Comparison of ENCODE assay signal across 17 cellular contexts in genomic region chr3:154952538-154952937, GRCh38.
DNase-seq lines count a peak whose midpoint lies in the region; ATAC-seq and TF ChIP-seq lines count a peak whose summit lies in the region.
"Had no signal": no experiment of that assay in that cellular context is flagged by ENCODE, and none has a peak within 500 bp of the region (broad histone marks: within the 10 kb centered on the region; RNA-seq: fewer than 3 reads in every experiment).

No MANE protein-coding gene starts in this region.

- H3K36me3 ChIP-seq in GM23338 (ENCODE audit: insufficient read depth) (no peaks in the 10 kb centered on the region; the same call in 1 of the 2 replicates), SK-N-SH (replicated peaks in 1 of 2; ENCODE audit: control insufficient read depth in 1 of 2, insufficient read depth in 2 of 2, low read length in 1 of 2) (no peaks in the 10 kb centered on the region), neural progenitor cell (no peaks in the 10 kb centered on the region)
- H3K36me3 ChIP-seq: BLaER1 had no signal

- H3K27me3 Mint-ChIP-seq in GM23338 (ENCODE audit: insufficient read depth, low read depth, poor library complexity) (no peaks in the 10 kb centered on the region), neural progenitor cell (ENCODE audit: insufficient read depth, low read depth) (peaks cover 2% of the 10 kb centered on the region)
- H3K27me3 Mint-ChIP-seq: B cell; CD4-positive, CD25-positive, alpha-beta regulatory T cell had no signal

- ATAC-seq in GM23338 = no peak
- ATAC-seq: CD8-positive, alpha-beta T cell had no signal

- no peaks in the 10 kb centered on the region for H3K9me2 ChIP-seq in GM23338 (ENCODE audit: insufficient read depth)
- H3K9me2 ChIP-seq in SK-N-SH = no peaks in the 10 kb centered on the region

- H3K9me3 ChIP-seq in SK-N-SH (peaks cover 6% of the 10 kb centered on the region; the same call in 1 of the 2 replicates), neural progenitor cell (ENCODE audit: low read depth) (no peaks in the 10 kb centered on the region)
- H3K9me3 ChIP-seq: BLaER1, Caco-2 had no signal

- H3K9me3 Mint-ChIP-seq in GM23338 (peaks cover 17% of the 10 kb centered on the region), neural progenitor cell (peaks cover 12% of the 10 kb centered on the region)
- H3K9me3 Mint-ChIP-seq: CD8-positive, alpha-beta T cell had no signal

- peak in 1 of 2 experiments; percentile 8; a peak in 1 of 4 replicates for TF ChIP-seq EP300 in SK-N-SH (IDR thresholded peaks at IDR 0.05; ENCODE audit: borderline replicate concordance in 1 of 2, low read depth in 1 of 2, low read length in 1 of 2)

- H3K36me3 Mint-ChIP-seq in GM23338 (ENCODE audit: low read depth) = no peaks in the 10 kb centered on the region
- no peaks in the 10 kb centered on the region for H3K36me3 Mint-ChIP-seq in neural progenitor cell
- H3K36me3 Mint-ChIP-seq: CD4-positive, CD25-positive, alpha-beta regulatory T cell; CD8-positive, alpha-beta T cell had no signal

- H3K4me3 ChIP-seq in GM23338 (no peak overlapping the region), SK-N-SH (ENCODE audit: low read depth in 2 of 2, low read length in 1 of 2) (no peak overlapping the region), neural progenitor cell (no peak overlapping the region)
- H3K4me3 ChIP-seq: BLaER1 had no signal

- H3K27ac ChIP-seq in GM23338 (ENCODE audit: low read depth) (no peak overlapping the region), SK-N-SH (ENCODE audit: low read depth in 2 of 2, low read length in 1 of 2) (no peak overlapping the region), neural progenitor cell (no peak overlapping the region)
- H3K27ac ChIP-seq: 22Rv1, BLaER1, C4-2B had no signal

- H3K4me2 ChIP-seq in GM23338 (no peak overlapping the region), SK-N-SH (no peak overlapping the region), neural progenitor cell (no peak overlapping the region)
- H3K4me2 ChIP-seq: BLaER1 had no signal

- no peaks in the 10 kb centered on the region for H3K4me1 Mint-ChIP-seq in GM23338
- H3K4me1 Mint-ChIP-seq in neural progenitor cell = no peaks in the 10 kb centered on the region
- H3K4me1 Mint-ChIP-seq: B cell; CD4-positive, CD25-positive, alpha-beta regulatory T cell had no signal

- H3K4me3 Mint-ChIP-seq in GM23338 (no peak overlapping the region), neural progenitor cell (no peak overlapping the region)
- H3K4me3 Mint-ChIP-seq: B cell; CD4-positive, CD25-positive, alpha-beta regulatory T cell; CD8-positive, alpha-beta T cell had no signal

- TF ChIP-seq RAD21 in SK-N-SH (IDR thresholded peaks at IDR 0.05; ENCODE audit: low read length) = no peak

- H3K27me3 ChIP-seq in GM23338 (ENCODE audit: insufficient read depth) (no peaks in the 10 kb centered on the region), SK-N-SH (ENCODE audit: insufficient read depth) (no peaks in the 10 kb centered on the region), neural progenitor cell (no peaks in the 10 kb centered on the region)
- H3K27me3 ChIP-seq: BLaER1 had no signal

- CTCF ChIA-PET in SK-N-SH (lab: Yijun Ruan, JAX) = interaction anchor here (1.0 kb wide), 1 partner anchor 9 kb away, joined by 3 read pairs; no protein-coding TSS in a partner anchor

- H3K79me2 ChIP-seq in GM23338 (replicated peaks; ENCODE audit: insufficient read depth) (no peaks in the 10 kb centered on the region), SK-N-SH (ENCODE audit: insufficient read depth) (no peaks in the 10 kb centered on the region), neural progenitor cell (ENCODE audit: low read depth) (no peaks in the 10 kb centered on the region)

- H3K9ac ChIP-seq in SK-N-SH (no peak overlapping the region), neural progenitor cell (no peak overlapping the region)
- H3K9ac ChIP-seq: BLaER1 had no signal

- H3K4me1 ChIP-seq in GM23338 (ENCODE audit: insufficient read depth) = no peaks in the 10 kb centered on the region
- no peaks in the 10 kb centered on the region for H3K4me1 ChIP-seq in SK-N-SH (ENCODE audit: control insufficient read depth in 1 of 2, insufficient read depth in 2 of 2, low read depth in 1 of 2, low read length in 1 of 2)
- H3K4me1 ChIP-seq in neural progenitor cell = no peaks in the 10 kb centered on the region
- H3K4me1 ChIP-seq: BLaER1, Caco-2 had no signal

- DNase-seq in GM23338 (ENCODE audit: low spot score) (peak; percentile 6), SK-N-SH (no peak), fibroblast of gingiva (ENCODE audit: low read depth) (peak; percentile 31), neural progenitor cell (ENCODE audit: low spot score) (no peak), NCI-H1694 treated with DMSO at 0.1 percent for 48 hours (lab: John Stamatoyannopoulos, UW) (no peak), NCI-H446 treated with DMSO at 0.1 percent for 48 hours (lab: John Stamatoyannopoulos, UW) (no peak)
- DNase-seq: Caco-2; CD4-positive, CD25-positive, alpha-beta regulatory T cell; CD8-positive, alpha-beta T cell; DMS153; DND-41; H7; HCEC 1CT had no signal

- H2AFZ ChIP-seq in GM23338 (no peak overlapping the region), SK-N-SH (ENCODE audit: low read depth) (no peak overlapping the region), neural progenitor cell (replicated peaks) (no peak overlapping the region)

- H3K27ac Mint-ChIP-seq in GM23338 (no peak overlapping the region), neural progenitor cell (no peak overlapping the region)
- H3K27ac Mint-ChIP-seq: B cell; CD4-positive, CD25-positive, alpha-beta regulatory T cell; CD8-positive, alpha-beta T cell had no signal

- H3F3A ChIP-seq in GM23338 (replicated peaks; ENCODE audit: low read depth) (no peaks in the 10 kb centered on the region), SK-N-SH (replicated peaks; ENCODE audit: insufficient read depth) (no peaks in the 10 kb centered on the region), neural progenitor cell (ENCODE audit: low read depth) (no peaks in the 10 kb centered on the region)

- 30% methylated on average over 5 of the region's 5 CpGs for WGBS in SK-N-SH (ENCODE audit: low lambda C conversion rate)

- no peaks in the 10 kb centered on the region for H4K20me1 ChIP-seq in GM23338 (replicated peaks; ENCODE audit: insufficient read depth)
- no peaks in the 10 kb centered on the region for H4K20me1 ChIP-seq in SK-N-SH (ENCODE audit: insufficient read depth)
- H4K20me1 ChIP-seq in neural progenitor cell (ENCODE audit: low read depth) = no peaks in the 10 kb centered on the region
- H4K20me1 ChIP-seq: BLaER1 had no signal

- TF ChIP-seq CTCF in GM23338 (conservative IDR thresholded peaks at IDR 0.05; ENCODE audit: low read depth in 2 of 2) = no peak
- TF ChIP-seq CTCF in SK-N-SH (IDR thresholded peaks at IDR 0.05) = no peak
- TF ChIP-seq CTCF in neural progenitor cell (IDR thresholded peaks at IDR 0.05) = no peak

- POLR2A ChIA-PET in SK-N-SH (lab: Yijun Ruan, JAX) = no interaction called here

TF ChIP-seq in GM23338, 12 proteins besides CTCF, POLR2A, EP300 and RAD21 (continues in another document):
- TF ChIP-seq REST (IDR thresholded peaks at IDR 0.05; ENCODE audit: unreplicated experiment) = no peak
- TF ChIP-seq EZH2 (IDR thresholded peaks at IDR 0.05; ENCODE audit: low read depth, unreplicated experiment) = no peak

TF ChIP-seq in SK-N-SH, 30 proteins besides CTCF, POLR2A, EP300 and RAD21:
- TF ChIP-seq TCF12 (IDR thresholded peaks at IDR 0.05) = peak; percentile 28; the same call in 1 of the 2 replicates
- peak; percentile 47 for TF ChIP-seq PBX3 (IDR thresholded peaks at IDR 0.05)
- no peak for TF ChIP-seq USF2 (IDR thresholded peaks at IDR 0.05; ENCODE audit: borderline replicate concordance, low read depth, low read length)
TF ChIP-seq in SK-N-SH: peak in this region for 2.

Comparison
In these comparisons a context has a peak if more than half of its experiments do, and no peak if none do; other contexts are left out.
1. DNase-seq: peak in GM23338 (single experiment) and fibroblast of gingiva (single experiment); none in SK-N-SH (single experiment), neural progenitor cell (single experiment), NCI-H1694 treated with DMSO at 0.1 percent for 48 hours (single experiment) and NCI-H446 treated with DMSO at 0.1 percent for 48 hours (single experiment).